9 cellular contexts compared by ENCODE assay signal in genomic region chr2:38748857-38749804, GRCh38. TPM values are rescaled to one million over a fixed set of nuclear protein-coding genes. Genes with fewer than 3 reads are reported as not detected.
DNase-seq lines count a peak whose midpoint lies in the region; ATAC-seq, FAIRE-seq and TF ChIP-seq lines count a peak whose summit lies in the region.
"Had no signal": no experiment of that assay in that cellular context is flagged by ENCODE, and none has a peak within 500 bp of the region (broad histone marks: within the 10 kb centered on the region; RNA-seq: fewer than 3 reads in every experiment).

No MANE protein-coding gene starts in this region.

- peak overlapping the region; percentile 94 to 97 for H3K4me3 Mint-ChIP-seq in activated T-cell treated with anti-CD3 and anti-CD28 coated beads, Interleukin-2, amount 50 U/mL, for 72 hours
- peak overlapping the region; percentile 98 for H3K4me3 Mint-ChIP-seq in activated T-helper 2 cell treated with anti-CD3 and anti-CD28 coated beads, Interferon-gamma antibody, Interleukin-2, Interleukin-4, amounts not matched to agents 10 μg/mL and 5 μg/mL and 100 μg/mL, durations not matched to agents 14 hours and 24 hours and 36 hours (ENCODE audit: low read depth)

- ATAC-seq in activated T-cell treated with anti-CD3 and anti-CD28 coated beads, Interleukin-2, amount 50 U/mL, for 72 hours (replicated peaks in 1 of 2) = no peak

- peak overlapping the region; percentile 98 for H3K27ac Mint-ChIP-seq in activated T-cell treated with anti-CD3 and anti-CD28 coated beads, Interleukin-2, amount 50 U/mL, for 72 hours
- H3K27ac Mint-ChIP-seq in activated T-helper 2 cell treated with anti-CD3 and anti-CD28 coated beads, Interferon-gamma antibody, Interleukin-2, Interleukin-4, amounts not matched to agents 10 μg/mL and 5 μg/mL and 100 μg/mL, durations not matched to agents 14 hours and 24 hours and 36 hours = peak overlapping the region; percentile 87

- H3K9ac ChIP-seq in kidney (ENCODE audit: low read length in 2 of 2) = peak overlapping the region; percentile 70 to 71

- no peaks in the 10 kb centered on the region for H3K27me3 ChIP-seq in tibial artery

- H3K9me3 ChIP-seq in kidney (ENCODE audit: control insufficient read depth in 1 of 2, low read length in 2 of 2) = no peaks in the 10 kb centered on the region
- H3K9me3 ChIP-seq in tibial artery = no peaks in the 10 kb centered on the region

- H3K4me3 ChIP-seq in kidney (ENCODE audit: low read length in 2 of 2) = peak overlapping the region; percentile 98 to 100
- peak overlapping the region; percentile 56 to 82 for H3K4me3 ChIP-seq in tibial artery

- peaks cover 41 to 60% of the 10 kb centered on the region in 2 donors for H3K36me3 Mint-ChIP-seq in activated T-cell treated with anti-CD3 and anti-CD28 coated beads, Interleukin-2, amount 50 U/mL, for 72 hours (ENCODE audit: insufficient read depth in 2 of 2)
- H3K36me3 Mint-ChIP-seq in activated T-helper 2 cell treated with anti-CD3 and anti-CD28 coated beads, Interferon-gamma antibody, Interleukin-2, Interleukin-4, amounts not matched to agents 10 μg/mL and 5 μg/mL and 100 μg/mL, durations not matched to agents 14 hours and 24 hours and 36 hours (ENCODE audit: low read depth) = peaks cover 70% of the 10 kb centered on the region

- peaks cover 80% of the 10 kb centered on the region for H3K4me1 Mint-ChIP-seq in activated T-cell treated with anti-CD3 and anti-CD28 coated beads, Interleukin-2, amount 50 U/mL, for 72 hours (ENCODE audit: low read depth)
- H3K4me1 Mint-ChIP-seq in activated T-helper 2 cell treated with anti-CD3 and anti-CD28 coated beads, Interferon-gamma antibody, Interleukin-2, Interleukin-4, amounts not matched to agents 10 μg/mL and 5 μg/mL and 100 μg/mL, durations not matched to agents 14 hours and 24 hours and 36 hours (ENCODE audit: low read depth) = peaks cover 65% of the 10 kb centered on the region

- peaks cover 11 to 15% of the 10 kb centered on the region in 2 donors for H3K4me1 ChIP-seq in kidney (ENCODE audit: control insufficient read depth in 1 of 2, insufficient read depth in 1 of 2, low read depth in 1 of 2, low read length in 2 of 2)
- peaks cover 0 to 51% (median 23%) of the 10 kb centered on the region in 4 donors for H3K4me1 ChIP-seq in tibial artery

- intact Hi-C loops in activated T-helper 2 cell treated with anti-CD3 and anti-CD28 coated beads, Interferon-gamma antibody, Interleukin-2, Interleukin-4, amounts not matched to agents 10 μg/mL and 5 μg/mL and 100 μg/mL, durations not matched to agents 14 hours and 24 hours and 36 hours (cut with micrococcal nuclease) = no loop called here
- intact Hi-C loops in kidney (cut with DNase I) (no loop called here), tibial artery (cut with DNase I; ENCODE audit: low total_unique reads) (loop anchor here (10.0 kb wide), 1 partner anchor 424 kb away; no protein-coding TSS in a partner anchor)

- H3K36me3 ChIP-seq in kidney (ENCODE audit: control insufficient read depth in 1 of 2, insufficient read depth in 2 of 2, low read length in 2 of 2) (peaks cover 34 to 54% of the 10 kb centered on the region in 2 donors), tibial artery (peaks cover 45 to 55% (median 51%) of the 10 kb centered on the region in 3 donors)

- no peaks in the 10 kb centered on the region for H3K9me3 Mint-ChIP-seq in activated T-cell treated with anti-CD3 and anti-CD28 coated beads, Interleukin-2, amount 50 U/mL, for 72 hours
- H3K9me3 Mint-ChIP-seq in activated T-helper 2 cell treated with anti-CD3 and anti-CD28 coated beads, Interferon-gamma antibody, Interleukin-2, Interleukin-4, amounts not matched to agents 10 μg/mL and 5 μg/mL and 100 μg/mL, durations not matched to agents 14 hours and 24 hours and 36 hours = no peaks in the 10 kb centered on the region

- no peak overlapping the region for H3K27ac ChIP-seq in kidney (ENCODE audit: low read depth in 2 of 2, low read length in 2 of 2)
- peak overlapping the region; percentile 83 to 99 for H3K27ac ChIP-seq in tibial artery

- FAIRE-seq in kidney (lab: Jason Lieb, UNC) = no peak

- DNase-seq in activated T-cell treated with anti-CD3 and anti-CD28 coated beads, Interleukin-2, amount 50 U/mL, for 72 hours = no peak
- DNase-seq in activated T-cell treated with anti-CD3 and anti-CD28 coated beads for 4 hours = no peak
- DNase-seq in activated T-helper 2 cell treated with anti-CD3 and anti-CD28 coated beads, Interferon-gamma antibody, Interleukin-2, Interleukin-4, amounts not matched to agents 10 μg/mL and 5 μg/mL and 100 μg/mL, durations not matched to agents 14 hours and 24 hours and 36 hours (ENCODE audit: low spot score) = no peak
- no peak for DNase-seq in kidney
- DNase-seq in tibial artery = no peak
- no peak for DNase-seq in mesenteric fat pad (ENCODE audit: low spot score)
- no peak for DNase-seq in HK-2 (ENCODE audit: unreplicated experiment)
- no peak for DNase-seq in NCI-H748 (lab: John Stamatoyannopoulos, UW; ENCODE audit: unreplicated experiment)
- DNase-seq: islet precursor cell had no signal

- TF ChIP-seq CTCF in kidney (IDR thresholded peaks at IDR 0.05; ENCODE audit: borderline replicate concordance, extremely low read depth, insufficient read depth) (no peak), tibial artery (IDR thresholded peaks at IDR 0.05) (no peak)

- no peaks in the 10 kb centered on the region for H3K27me3 Mint-ChIP-seq in activated T-cell treated with anti-CD3 and anti-CD28 coated beads, Interleukin-2, amount 50 U/mL, for 72 hours (ENCODE audit: low read depth)
- no peaks in the 10 kb centered on the region for H3K27me3 Mint-ChIP-seq in activated T-helper 2 cell treated with anti-CD3 and anti-CD28 coated beads, Interferon-gamma antibody, Interleukin-2, Interleukin-4, amounts not matched to agents 10 μg/mL and 5 μg/mL and 100 μg/mL, durations not matched to agents 14 hours and 24 hours and 36 hours (ENCODE audit: low read depth)

RNA-seq across cellular contexts. Expression of gene SRSF7, which starts 2.0 kb away (rescaled TPM):
- total RNA-seq in activated T-cell treated with anti-CD3 and anti-CD28 coated beads, Interleukin-2, amount 50 U/mL, for 72 hours = 100 to 1,000 TPM; 258 to 264 TPM
- 401 and 406 TPM in 2 replicates for total RNA-seq in activated T-helper 2 cell treated with anti-CD3 and anti-CD28 coated beads, Interferon-gamma antibody, Interleukin-2, Interleukin-4, amounts not matched to agents 10 μg/mL and 5 μg/mL and 100 μg/mL, durations not matched to agents 14 hours and 24 hours and 36 hours
- total RNA-seq in kidney (123 TPM), mesenteric fat pad (151 TPM)
- 74.1 TPM for polyA plus RNA-seq in kidney (ENCODE audit: insufficient read depth, low read depth, low replicate concordance)

RNA-seq across cellular contexts. Expression of gene GEMIN6, which starts 28.9 kb away (rescaled TPM):
- 10 to 100 TPM in 1 of 2 donors, 1 to 10 TPM in 1; 9.9 to 14.3 TPM for total RNA-seq in activated T-cell treated with anti-CD3 and anti-CD28 coated beads, Interleukin-2, amount 50 U/mL, for 72 hours
- 29.9 and 33.6 TPM in 2 replicates for total RNA-seq in activated T-helper 2 cell treated with anti-CD3 and anti-CD28 coated beads, Interferon-gamma antibody, Interleukin-2, Interleukin-4, amounts not matched to agents 10 μg/mL and 5 μg/mL and 100 μg/mL, durations not matched to agents 14 hours and 24 hours and 36 hours
- total RNA-seq in kidney (11.0 TPM), mesenteric fat pad (11.5 TPM)
- 24.7 TPM for polyA plus RNA-seq in kidney (ENCODE audit: insufficient read depth, low read depth, low replicate concordance)

Comparison
In these comparisons a context has a peak if more than half of its experiments do, and no peak if none do; other contexts are left out.
1. H3K27ac ChIP-seq: peak in tibial artery (2 of 2); none in kidney (0 of 2).